Comparison of ENCODE assay signal across 8 cellular contexts in genomic region chr10:123007558-123008378, GRCh38. TPM values are rescaled to one million over a fixed set of nuclear protein-coding genes. Genes with fewer than 3 reads are reported as not detected.
DNase-seq lines count a peak whose midpoint lies in the region; ATAC-seq lines count a peak whose summit lies in the region.

No MANE protein-coding gene starts in this region.

- DNase-seq in NCI-H2029 (lab: John Stamatoyannopoulos, UW), result peak; percentile 15
- no peak for DNase-seq in NCI-H2029 treated with DMSO at 0.1 percent for 48 hours (lab: John Stamatoyannopoulos, UW)
- peak; percentile 78 for DNase-seq in NCI-H82 (lab: John Stamatoyannopoulos, UW)
- peak; percentile 40 for DNase-seq in activated CD8-positive, alpha-beta memory T cell treated with anti-CD3 and anti-CD28 coated beads, Interleukin-2, amount 50 U/mL, for 4 hours
- peak; percentile 55 for DNase-seq in myocyte (ENCODE audit: low read depth)
- DNase-seq in stromal cell of bone marrow (ENCODE audit: low read depth), result peak; percentile 30

- ATAC-seq in HG02973 (IDR thresholded peaks at IDR 0.05; ENCODE audit: unreplicated experiment), result peak; percentile 44
- peak; percentile 71 for ATAC-seq in esophagus mucosa

RNA-seq across cellular contexts. Expression of gene IKZF5, which starts 0.8 kb away (rescaled TPM):
- total RNA-seq in esophagus mucosa, result 7.7 TPM
- 7.9 and 86.1 TPM in 2 replicates for total RNA-seq in myocyte
- 5.9 TPM for polyA plus RNA-seq in myocyte (2012)

RNA-seq across cellular contexts. Expression of gene ACADSB, which starts 1.0 kb away (rescaled TPM):
- total RNA-seq in esophagus mucosa (21.1 TPM), myocyte (5.9 and 8.1 TPM in 2 replicates)
- 4.0 TPM for polyA plus RNA-seq in myocyte (2012)

RNA-seq across cellular contexts. Expression of gene PSTK, which starts 27.6 kb away (rescaled TPM):
- total RNA-seq in esophagus mucosa (2.7 TPM), myocyte (6.8 and 6.9 TPM in 2 replicates)
- 5.9 TPM for polyA plus RNA-seq in myocyte (2012)

RNA-seq across cellular contexts. Expression of gene C10orf88, which starts 53.7 kb away (rescaled TPM):
- total RNA-seq in esophagus mucosa, result 4.7 TPM
- total RNA-seq in myocyte, result 14.6 and 14.8 TPM in 2 replicates
- 7.0 TPM for polyA plus RNA-seq in myocyte (2012)
